ENCODE assay signal across 21 cellular contexts in the genomic region with DNA sequence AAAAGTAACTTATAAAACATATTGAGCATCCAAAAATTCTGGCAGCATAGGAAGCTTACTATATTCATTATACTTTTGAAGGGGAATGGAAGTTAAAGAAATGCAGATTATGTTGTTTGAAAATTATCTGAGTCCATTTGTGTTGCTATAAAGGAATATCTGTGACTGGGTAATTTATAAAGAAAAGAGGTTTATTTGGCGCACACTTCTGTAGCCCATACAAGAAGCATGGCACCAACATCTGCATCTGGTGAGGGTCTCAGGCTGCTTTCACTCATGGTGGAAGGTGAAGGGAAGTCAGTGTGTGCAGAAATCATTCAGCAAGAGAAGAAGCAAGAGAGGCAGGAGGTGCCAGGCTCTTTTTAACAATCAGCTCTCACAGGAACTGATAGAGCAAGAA. TPM values are rescaled to one million over a fixed set of nuclear protein-coding genes. Genes with fewer than 3 reads are reported as not detected.
DNase-seq lines count a peak whose midpoint lies in the region; ATAC-seq and TF ChIP-seq lines count a peak whose summit lies in the region.
"Had no signal": no experiment of that assay in that cellular context is flagged by ENCODE, and none has a peak within 500 bp of the region (broad histone marks: within the 10 kb centered on the region; RNA-seq: fewer than 3 reads in every experiment).

No MANE protein-coding gene starts in this region.

- peaks cover 3 to 5% of the 10 kb centered on the region in 2 donors for H3K36me3 Mint-ChIP-seq in activated T-cell treated with anti-CD3 and anti-CD28 coated beads, Interleukin-2, amount 50 U/mL, for 72 hours (ENCODE audit: insufficient read depth in 2 of 2)
- H3K36me3 Mint-ChIP-seq in activated T-cell treated with anti-CD3 and anti-CD28 coated beads, Interleukin-2, amount 50 U/mL, for 24 hours (ENCODE audit: low read depth), result no peaks in the 10 kb centered on the region
- no peaks in the 10 kb centered on the region for H3K36me3 Mint-ChIP-seq in type B pancreatic cell
- H3K36me3 Mint-ChIP-seq: CD8-positive, alpha-beta T cell had no signal

- H3K4me3 Mint-ChIP-seq in activated T-cell treated with anti-CD3 and anti-CD28 coated beads, Interleukin-2, amount 50 U/mL, for 72 hours, result no peak overlapping the region
- H3K4me3 Mint-ChIP-seq in activated T-cell treated with anti-CD3 and anti-CD28 coated beads, Interleukin-2, amount 50 U/mL, for 24 hours, result no peak overlapping the region
- H3K4me3 Mint-ChIP-seq in type B pancreatic cell, result no peak overlapping the region
- H3K4me3 Mint-ChIP-seq: B cell; CD4-positive, alpha-beta T cell; CD8-positive, alpha-beta T cell had no signal

- H3K9me3 ChIP-seq in DND-41 (ENCODE audit: insufficient read depth, low read length, severe bottlenecking) (no peaks in the 10 kb centered on the region), Karpas-422 (ENCODE audit: low read length) (no peaks in the 10 kb centered on the region), trophoblast cell (ENCODE audit: insufficient read depth, low read depth, low read length) (no peaks in the 10 kb centered on the region)
- H3K9me3 ChIP-seq: A549, Caco-2 had no signal

- no peak overlapping the region for H3K9ac ChIP-seq in DND-41 (ENCODE audit: low read depth, low read length)
- H3K9ac ChIP-seq in Karpas-422 (ENCODE audit: low read length), result no peak overlapping the region
- H3K9ac ChIP-seq in trophoblast cell (ENCODE audit: low read length), result no peak overlapping the region
- H3K9ac ChIP-seq: BLaER1 treated with 17β-estradiol and CSF1 and Interleukin-3, amounts not matched to agents 10 nM and 100 nM had no signal

- H2AK5ac ChIP-seq in trophoblast cell (ENCODE audit: low read length), result no peak overlapping the region

- H4K20me1 ChIP-seq in DND-41 (ENCODE audit: insufficient read depth, low read length) (no peaks in the 10 kb centered on the region), Karpas-422 (ENCODE audit: insufficient read depth, low read depth, low read length) (no peaks in the 10 kb centered on the region)
- H4K20me1 ChIP-seq: BLaER1 treated with 17β-estradiol and CSF1 and Interleukin-3, amounts not matched to agents 10 nM and 100 nM had no signal

- H3K9me2 ChIP-seq in Karpas-422 (replicated peaks; ENCODE audit: insufficient read depth, low read length), result no peaks in the 10 kb centered on the region

- H2BK12ac ChIP-seq in trophoblast cell (ENCODE audit: low read length), result no peak overlapping the region

- H3K4me1 ChIP-seq in DND-41 (ENCODE audit: insufficient read depth, low read length) (no peaks in the 10 kb centered on the region), Karpas-422 (ENCODE audit: low read length) (peaks cover 10% of the 10 kb centered on the region), trophoblast cell (ENCODE audit: control insufficient read depth in 1 of 2, insufficient read depth in 2 of 2, low read length in 2 of 2) (peaks cover 9% of the 10 kb centered on the region in 2 experiments)
- H3K4me1 ChIP-seq: A549, Caco-2 had no signal

- H3K14ac ChIP-seq in trophoblast cell (ENCODE audit: low read length), result no peak overlapping the region

- DNase-seq in activated T-cell treated with anti-CD3 and anti-CD28 coated beads, Interleukin-2, amount 50 U/mL, for 72 hours, result no peak
- DNase-seq in activated T-cell treated with anti-CD3 and anti-CD28 coated beads, Interleukin-2, amount 50 U/mL, for 24 hours, result no peak
- DNase-seq in DND-41 (no peak), Karpas-422 (no peak), type B pancreatic cell (ENCODE audit: extremely low spot score, unreplicated experiment) (no peak), trophoblast cell (no peak)
- DNase-seq: AML-193; Caco-2; Calu3; CD4-positive, alpha-beta T cell; CD8-positive, alpha-beta T cell; DMS79 treated with DMSO at 0.1 percent for 48 hours; EL; GDM1 had no signal

- no peak for TF ChIP-seq CTCF in DND-41 (IDR thresholded peaks at IDR 0.05; ENCODE audit: borderline replicate concordance, extremely low read depth, low read length, poor library complexity, severe bottlenecking)
- TF ChIP-seq CTCF in type B pancreatic cell (conservative IDR thresholded peaks at IDR 0.05), result no peak

- H3K36me3 ChIP-seq in DND-41 (ENCODE audit: insufficient read depth, low read length), result no peaks in the 10 kb centered on the region
- no peaks in the 10 kb centered on the region; the same call in 1 of the 2 replicates for H3K36me3 ChIP-seq in Karpas-422 (ENCODE audit: insufficient read depth, low read length)
- H3K36me3 ChIP-seq in trophoblast cell (ENCODE audit: control insufficient read depth in 1 of 2, insufficient read depth in 2 of 2, low read length in 2 of 2), result no peaks in the 10 kb centered on the region
- H3K36me3 ChIP-seq: BLaER1 treated with 17β-estradiol and CSF1 and Interleukin-3, amounts not matched to agents 10 nM and 100 nM had no signal

- no peak overlapping the region for H4K8ac ChIP-seq in trophoblast cell (ENCODE audit: low read depth, low read length)

- H3K27me3 ChIP-seq in DND-41 (ENCODE audit: insufficient read depth, low read length, poor library complexity) (no peaks in the 10 kb centered on the region), Karpas-422 (ENCODE audit: low read length) (no peaks in the 10 kb centered on the region), trophoblast cell (ENCODE audit: insufficient read depth, low read length) (no peaks in the 10 kb centered on the region)
- H3K27me3 ChIP-seq: BLaER1 treated with 17β-estradiol and CSF1 and Interleukin-3, amounts not matched to agents 10 nM and 100 nM had no signal

- no peak overlapping the region for H3K23ac ChIP-seq in trophoblast cell (ENCODE audit: low read length)

- H3K27ac Mint-ChIP-seq in activated T-cell treated with anti-CD3 and anti-CD28 coated beads, Interleukin-2, amount 50 U/mL, for 72 hours, result peak overlapping the region; percentile 34
- no peak overlapping the region for H3K27ac Mint-ChIP-seq in activated T-cell treated with anti-CD3 and anti-CD28 coated beads, Interleukin-2, amount 50 U/mL, for 24 hours
- peak overlapping the region; percentile 71 for H3K27ac Mint-ChIP-seq in type B pancreatic cell
- H3K27ac Mint-ChIP-seq: B cell; CD4-positive, alpha-beta T cell; CD8-positive, alpha-beta T cell had no signal

- H3K79me1 ChIP-seq in trophoblast cell (ENCODE audit: low read length), result no peaks in the 10 kb centered on the region

- no peak overlapping the region for H4K12ac ChIP-seq in trophoblast cell (ENCODE audit: low read depth, low read length)

- no peak overlapping the region for H2BK120ac ChIP-seq in trophoblast cell (ENCODE audit: insufficient read depth, low read length, poor library complexity)

- H3K27ac ChIP-seq in DND-41 (ENCODE audit: low read length), result no peak overlapping the region
- H3K27ac ChIP-seq in Karpas-422 (ENCODE audit: low read length), result no peak overlapping the region
- no peak overlapping the region for H3K27ac ChIP-seq in trophoblast cell (ENCODE audit: low read depth, low read length)
- H3K27ac ChIP-seq: 22Rv1, A549, C4-2B had no signal

- H3K18ac ChIP-seq in trophoblast cell (ENCODE audit: low read length), result no peak overlapping the region

- no peak overlapping the region for H4K91ac ChIP-seq in trophoblast cell (ENCODE audit: low read depth, low read length)

- no peak overlapping the region for H2BK5ac ChIP-seq in trophoblast cell (ENCODE audit: low read depth, low read length, poor library complexity)

- no peak for ATAC-seq in activated T-cell treated with anti-CD3 and anti-CD28 coated beads, Interleukin-2, amount 50 U/mL, for 72 hours (replicated peaks in 1 of 2)
- ATAC-seq in DND-41 (ENCODE audit: insufficient read depth, low read depth) (no peak), HG02678 (IDR thresholded peaks at IDR 0.05; ENCODE audit: unreplicated experiment) (no peak)
- ATAC-seq: A549; CD8-positive, alpha-beta T cell; GM12878 had no signal

- peaks cover 16% of the 10 kb centered on the region for H3K27me3 Mint-ChIP-seq in activated T-cell treated with anti-CD3 and anti-CD28 coated beads, Interleukin-2, amount 50 U/mL, for 72 hours (ENCODE audit: low read depth)
- H3K27me3 Mint-ChIP-seq in activated T-cell treated with anti-CD3 and anti-CD28 coated beads, Interleukin-2, amount 50 U/mL, for 24 hours, result peaks cover 14% of the 10 kb centered on the region
- H3K27me3 Mint-ChIP-seq in type B pancreatic cell, result no peaks in the 10 kb centered on the region
- H3K27me3 Mint-ChIP-seq: B cell; CD4-positive, alpha-beta T cell had no signal

- H2AFZ ChIP-seq in DND-41 (ENCODE audit: low read depth, low read length), result 0 out of 2 replicates have a peak overlapping the region, but pooled peaks have one; percentile 39
- 0 out of 2 replicates have a peak overlapping the region, but pooled peaks have one; percentile 2 for H2AFZ ChIP-seq in Karpas-422 (ENCODE audit: low read length)
- H2AFZ ChIP-seq in trophoblast cell (ENCODE audit: insufficient read depth, low read length, poor library complexity), result no peak overlapping the region

- H3K9me3 Mint-ChIP-seq in activated T-cell treated with anti-CD3 and anti-CD28 coated beads, Interleukin-2, amount 50 U/mL, for 72 hours, result peaks cover 0 to 4% of the 10 kb centered on the region in 2 donors
- peaks cover 2% of the 10 kb centered on the region for H3K9me3 Mint-ChIP-seq in activated T-cell treated with anti-CD3 and anti-CD28 coated beads, Interleukin-2, amount 50 U/mL, for 24 hours
- H3K9me3 Mint-ChIP-seq in type B pancreatic cell, result peaks cover 5% of the 10 kb centered on the region
- H3K9me3 Mint-ChIP-seq: CD4-positive, alpha-beta T cell; CD8-positive, alpha-beta T cell had no signal

- WGBS in trophoblast cell (ENCODE audit: extremely low coverage, insufficient coverage, insufficient read length), result no CpG with 5 or more reads among the region's 1 CpG

- no peak overlapping the region for H3K4me3 ChIP-seq in DND-41 (ENCODE audit: low read depth in 1 of 2, low read length in 2 of 2)
- no peak overlapping the region for H3K4me3 ChIP-seq in Karpas-422 (ENCODE audit: low read length)
- no peak overlapping the region for H3K4me3 ChIP-seq in trophoblast cell (ENCODE audit: low read depth, low read length)
- H3K4me3 ChIP-seq: A549, GM12878 had no signal

- peaks cover 23% of the 10 kb centered on the region for H3K4me1 Mint-ChIP-seq in activated T-cell treated with anti-CD3 and anti-CD28 coated beads, Interleukin-2, amount 50 U/mL, for 72 hours (ENCODE audit: low read depth)
- peaks cover 13% of the 10 kb centered on the region for H3K4me1 Mint-ChIP-seq in activated T-cell treated with anti-CD3 and anti-CD28 coated beads, Interleukin-2, amount 50 U/mL, for 24 hours (ENCODE audit: low read depth)
- no peaks in the 10 kb centered on the region for H3K4me1 Mint-ChIP-seq in type B pancreatic cell (ENCODE audit: unreplicated experiment)

- H3K4me2 ChIP-seq in DND-41 (ENCODE audit: insufficient read depth, low read length) (no peak overlapping the region), Karpas-422 (ENCODE audit: low read depth, low read length, poor library complexity, severe bottlenecking) (no peak overlapping the region), trophoblast cell (ENCODE audit: low read length) (no peak overlapping the region)
- H3K4me2 ChIP-seq: A549 had no signal

- H3K79me2 ChIP-seq in DND-41 (ENCODE audit: insufficient read depth, low read length), result no peaks in the 10 kb centered on the region
- H3K79me2 ChIP-seq in Karpas-422 (ENCODE audit: low read length), result no peaks in the 10 kb centered on the region
- H3K79me2 ChIP-seq in trophoblast cell (ENCODE audit: control insufficient read depth, insufficient read depth, low read length, poor library complexity), result no peaks in the 10 kb centered on the region

- no peak overlapping the region for H3K4ac ChIP-seq in trophoblast cell (ENCODE audit: low read depth, low read length)

RNA-seq across cellular contexts. Expression of a gene that starts 55.5 kb away (rescaled TPM):
- total RNA-seq in activated T-cell treated with anti-CD3 and anti-CD28 coated beads, Interleukin-2, amount 50 U/mL, for 72 hours, result 10 to 100 TPM; 31.3 to 44.3 TPM
- 30.7 and 42.0 TPM in 2 replicates for total RNA-seq in Karpas-422 (2014; rRNA removed; shearing (Covaris generic); ENCODE audit: low replicate concordance)
- total RNA-seq in type B pancreatic cell (ENCODE audit: low replicate concordance), result 90.5 and 121 TPM in 2 replicates
- 72.6 and 72.7 TPM in 2 replicates for polyA plus RNA-seq in trophoblast cell (2013)
